Comparison of ENCODE assay signal across 17 cellular contexts in the genomic region with DNA sequence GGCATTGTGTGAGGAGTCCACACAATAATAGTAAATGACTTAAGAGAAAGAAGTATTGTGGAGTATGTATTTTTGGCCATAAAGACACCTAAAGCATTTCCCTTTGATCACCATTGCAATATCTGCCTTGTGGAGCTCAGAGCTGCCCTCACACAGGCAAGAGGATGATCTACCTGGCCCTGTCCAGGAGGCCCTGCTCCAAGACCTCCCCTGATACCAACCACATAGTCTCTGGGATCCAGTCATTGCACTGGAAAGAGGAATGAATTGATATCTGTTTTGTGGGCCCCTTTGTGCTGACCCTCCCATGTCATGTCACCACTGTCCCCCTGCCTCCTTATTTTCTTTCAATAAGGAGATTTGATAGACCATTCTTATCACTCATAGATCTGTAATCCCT.
A peak's percentile ranks its signal among the peaks of the same experiment; 100 is the strongest.
DNase-seq lines count a peak whose midpoint lies in the region; ATAC-seq and TF ChIP-seq lines count a peak whose summit lies in the region.
"Had no signal": no experiment of that assay in that cellular context is flagged by ENCODE, and none has a peak within 500 bp of the region (broad histone marks: within the 10 kb centered on the region; RNA-seq: fewer than 3 reads in every experiment).

No MANE protein-coding gene starts in this region.

- H2BK15ac ChIP-seq in neuronal stem cell (ENCODE audit: low read length) = no peak overlapping the region

- no peak overlapping the region for H2BK12ac ChIP-seq in neuronal stem cell (ENCODE audit: low read length)

- POLR2A ChIA-PET in CD8-positive, alpha-beta memory T cell (lab: Charles Lee) = no interaction called here
- POLR2A ChIA-PET in PC-3 (lab: Charles Lee; ENCODE audit: unreplicated experiment) = no interaction called here

- H3K4ac ChIP-seq in neuronal stem cell (ENCODE audit: low read length) = no peak overlapping the region

- no peak overlapping the region for H4K8ac ChIP-seq in neuronal stem cell (ENCODE audit: low read depth, low read length)

- no peaks in the 10 kb centered on the region for H3K36me3 ChIP-seq in CD8-positive, alpha-beta memory T cell (ENCODE audit: insufficient read depth, low read length)
- H3K36me3 ChIP-seq in PC-3 (ENCODE audit: low read depth, low read length) (no peaks in the 10 kb centered on the region), gastroesophageal sphincter (no peaks in the 10 kb centered on the region), neuronal stem cell (replicated peaks in 1 of 2; ENCODE audit: control insufficient read depth in 2 of 2, insufficient read depth in 2 of 2, low read length in 2 of 2) (no peaks in the 10 kb centered on the region)

- no peaks in the 10 kb centered on the region for H3F3A ChIP-seq in PC-3 (ENCODE audit: low read length, unreplicated experiment)

- H3K4me3 ChIP-seq in CD8-positive, alpha-beta memory T cell (ENCODE audit: low read length) = no peak overlapping the region
- no peak overlapping the region for H3K4me3 ChIP-seq in PC-3 (ENCODE audit: low read length)
- H3K4me3 ChIP-seq in gastroesophageal sphincter = no peak overlapping the region
- H3K4me3 ChIP-seq in neuronal stem cell (ENCODE audit: low read length in 2 of 2) = no peak overlapping the region
- H3K4me3 ChIP-seq: A549, GM12878 had no signal

- H2BK120ac ChIP-seq in neuronal stem cell (ENCODE audit: low read depth, low read length) = no peak overlapping the region

- H2AFZ ChIP-seq in PC-3 (ENCODE audit: low read length) = no peak overlapping the region
- peak overlapping the region; percentile 65 for H2AFZ ChIP-seq in neuronal stem cell (ENCODE audit: low read length)

- CTCF ChIA-PET in CD8-positive, alpha-beta memory T cell (lab: Charles Lee) = no interaction called here
- CTCF ChIA-PET in PC-3 (lab: Charles Lee) = no interaction called here

- H3K4me1 ChIP-seq in CD8-positive, alpha-beta memory T cell (ENCODE audit: insufficient read depth, low read length) = no peaks in the 10 kb centered on the region
- H3K4me1 ChIP-seq in PC-3 (ENCODE audit: insufficient read depth, low read length) (peaks cover 37% of the 10 kb centered on the region), gastroesophageal sphincter (peaks cover 11 to 39% (median 16%) of the 10 kb centered on the region in 3 donors), neuronal stem cell (ENCODE audit: control insufficient read depth in 2 of 2, insufficient read depth in 1 of 2, low read depth in 1 of 2, low read length in 2 of 2) (peaks cover 6 to 20% of the 10 kb centered on the region in 2 donors)
- H3K4me1 ChIP-seq: A549 had no signal

- no peak for TF ChIP-seq POLR2A in gastroesophageal sphincter (IDR thresholded peaks at IDR 0.05)

- H3K4me3 Mint-ChIP-seq in CD8-positive, alpha-beta memory T cell = no peak overlapping the region
- H3K4me3 Mint-ChIP-seq: CD4-positive, CD25-positive, alpha-beta regulatory T cell had no signal

- H3K9me3 Mint-ChIP-seq in CD8-positive, alpha-beta memory T cell = peaks cover 0 to 3% (median 0%) of the 10 kb centered on the region in 5 donors

- no TSS peak for BruUV-seq in PC-3 (replicated peaks; lab: Mats Ljungman, UMichigan)

- H2BK5ac ChIP-seq in neuronal stem cell (ENCODE audit: low read length) = no peak overlapping the region

- TF ChIP-seq CTCF in PC-3 (conservative IDR thresholded peaks at IDR 0.05; ENCODE audit: low read depth, low read length) (no peak), gastroesophageal sphincter (IDR thresholded peaks at IDR 0.05) (no peak)

- ATAC-seq in PC-3 = no peak
- no peak for ATAC-seq in gastroesophageal sphincter
- ATAC-seq in HG02798 (IDR thresholded peaks at IDR 0.05; ENCODE audit: poor library complexity, unreplicated experiment) = no peak
- ATAC-seq: A549, GM12878 had no signal

- no peaks in the 10 kb centered on the region for H4K20me1 ChIP-seq in PC-3 (ENCODE audit: low read length)

- H2AK5ac ChIP-seq in neuronal stem cell (ENCODE audit: low read depth, low read length) = no peak overlapping the region

- H3K4me2 ChIP-seq in PC-3 (ENCODE audit: low read length) (peak overlapping the region; percentile 11; the same call in 1 of the 2 replicates), neuronal stem cell (ENCODE audit: insufficient read depth, low read length, poor library complexity, severe bottlenecking) (no peak overlapping the region)
- H3K4me2 ChIP-seq: A549, SK-N-SH had no signal

- peak overlapping the region; percentile 29 for H3K27ac ChIP-seq in CD8-positive, alpha-beta memory T cell (ENCODE audit: low read depth, low read length)
- H3K27ac ChIP-seq in PC-3 (ENCODE audit: low read length) (no peak overlapping the region), gastroesophageal sphincter (peak overlapping the region in 3 of 4 donors; percentile 39 to 53 (median 47)), neuronal stem cell (replicated peaks; ENCODE audit: low read length) (peak overlapping the region; percentile 71)
- H3K27ac ChIP-seq: A549 had no signal

- H3K27ac Mint-ChIP-seq in CD8-positive, alpha-beta memory T cell = no peak overlapping the region
- H3K27ac Mint-ChIP-seq: CD4-positive, CD25-positive, alpha-beta regulatory T cell had no signal

- no peaks in the 10 kb centered on the region for H3K9me2 ChIP-seq in PC-3 (replicated peaks; ENCODE audit: low read length)
- H3K9me2 ChIP-seq: SK-N-SH had no signal

- peaks cover 0 to 3% of the 10 kb centered on the region in 2 donors for H3K27me3 Mint-ChIP-seq in CD8-positive, alpha-beta memory T cell
- H3K27me3 Mint-ChIP-seq: CD4-positive, CD25-positive, alpha-beta regulatory T cell had no signal

- H3K9me3 ChIP-seq in CD8-positive, alpha-beta memory T cell (ENCODE audit: low read length) = no peaks in the 10 kb centered on the region
- no peaks in the 10 kb centered on the region for H3K9me3 ChIP-seq in PC-3 (ENCODE audit: low read length)
- H3K9me3 ChIP-seq in gastroesophageal sphincter = no peaks in the 10 kb centered on the region
- H3K9me3 ChIP-seq in neuronal stem cell (replicated peaks in 1 of 2; ENCODE audit: control insufficient read depth in 2 of 2, insufficient read depth in 1 of 2, low read depth in 1 of 2, low read length in 2 of 2) = peaks cover 8 to 17% of the 10 kb centered on the region in 2 donors
- H3K9me3 ChIP-seq: A549, SK-N-SH had no signal

- no peaks in the 10 kb centered on the region for H3K4me1 Mint-ChIP-seq in CD8-positive, alpha-beta memory T cell
- H3K4me1 Mint-ChIP-seq: CD4-positive, CD25-positive, alpha-beta regulatory T cell had no signal

- no peak for DNase-seq in CD8-positive, alpha-beta memory T cell
- DNase-seq in PC-3 (no peak), neuronal stem cell (ENCODE audit: low spot score) (no peak), cardiac septum (ENCODE audit: low spot score) (no peak), retina (no peak)
- no peak for DNase-seq in activated effector memory CD4-positive, alpha-beta T cell treated with anti-CD3 and anti-CD28 coated beads, Interleukin-2, amount 50 U/mL, for 16 hours
- DNase-seq: AML-193; CD4-positive, CD25-positive, alpha-beta regulatory T cell; DMS79; Karpas-422; MM.1S; NCI-H1105 treated with DMSO at 0.1 percent for 48 hours had no signal

- intact Hi-C loops in PC-3 (cut with micrococcal nuclease) = loop anchor here (10.0 kb wide), 1 partner anchor 596 kb away; a partner anchor contains a TSS
- intact Hi-C loops in cardiac septum (cut with DNase I) = loop anchor here (5.0 kb wide), 1 partner anchor 37 kb away; no protein-coding TSS in a partner anchor

- H3K9ac ChIP-seq in PC-3 (ENCODE audit: low read length) (no peak overlapping the region), neuronal stem cell (ENCODE audit: low read depth, low read length, poor library complexity) (no peak overlapping the region)
- H3K9ac ChIP-seq: SK-N-SH had no signal

- no peak for TF ChIP-seq EP300 in gastroesophageal sphincter (IDR thresholded peaks at IDR 0.05)

- H4K91ac ChIP-seq in neuronal stem cell (ENCODE audit: low read depth, low read length, poor library complexity) = no peak overlapping the region

- H3K18ac ChIP-seq in neuronal stem cell (ENCODE audit: low read length) = peak overlapping the region; percentile 76

- no peaks in the 10 kb centered on the region for H3K79me1 ChIP-seq in neuronal stem cell (ENCODE audit: low read depth, low read length)

- H3K14ac ChIP-seq in neuronal stem cell (ENCODE audit: low read length) = no peak overlapping the region

- peaks cover 0 to 9% (median 0%) of the 10 kb centered on the region in 3 donors for H3K36me3 Mint-ChIP-seq in CD8-positive, alpha-beta memory T cell
- H3K36me3 Mint-ChIP-seq: CD4-positive, CD25-positive, alpha-beta regulatory T cell had no signal

- no peaks in the 10 kb centered on the region for H3K79me2 ChIP-seq in PC-3 (ENCODE audit: low read length)

- H3K23ac ChIP-seq in neuronal stem cell (ENCODE audit: low read depth, low read length, poor library complexity) = no peak overlapping the region

- H3K27me3 ChIP-seq in CD8-positive, alpha-beta memory T cell (ENCODE audit: insufficient read depth, low read length, poor library complexity, severe bottlenecking) = no peaks in the 10 kb centered on the region
- H3K27me3 ChIP-seq in PC-3 (ENCODE audit: low read length) (no peaks in the 10 kb centered on the region), gastroesophageal sphincter (no peaks in the 10 kb centered on the region), neuronal stem cell (ENCODE audit: control insufficient read depth in 3 of 3, insufficient read depth in 3 of 3, low read depth in 1 of 3, low read length in 3 of 3) (no peaks in the 10 kb centered on the region)
